Comparison of ENCODE assay signal across 8 cellular contexts in genomic region chr6:44989391-44989790, GRCh38.
"Had no signal": no experiment of that assay in that cellular context is flagged by ENCODE, and none has a peak within 500 bp of the region (broad histone marks: within the 10 kb centered on the region; RNA-seq: fewer than 3 reads in every experiment).

No MANE protein-coding gene starts in this region.

- DNase-seq: GM23248, GOT3, H7, HFFc6 had no signal

- H3K27ac ChIP-seq: GM23248, HL-60 had no signal

- ATAC-seq: HCT116, HepG2 had no signal

- H3K36me3 ChIP-seq: HAP-1 had no signal

- H3K4me3 ChIP-seq: GM23248, HAP-1 had no signal

- H3K9me3 ChIP-seq: HAP-1 had no signal

- H3K4me1 ChIP-seq: HAP-1 had no signal
